ENCODE assay signal across 14 cellular contexts in the genomic region with DNA sequence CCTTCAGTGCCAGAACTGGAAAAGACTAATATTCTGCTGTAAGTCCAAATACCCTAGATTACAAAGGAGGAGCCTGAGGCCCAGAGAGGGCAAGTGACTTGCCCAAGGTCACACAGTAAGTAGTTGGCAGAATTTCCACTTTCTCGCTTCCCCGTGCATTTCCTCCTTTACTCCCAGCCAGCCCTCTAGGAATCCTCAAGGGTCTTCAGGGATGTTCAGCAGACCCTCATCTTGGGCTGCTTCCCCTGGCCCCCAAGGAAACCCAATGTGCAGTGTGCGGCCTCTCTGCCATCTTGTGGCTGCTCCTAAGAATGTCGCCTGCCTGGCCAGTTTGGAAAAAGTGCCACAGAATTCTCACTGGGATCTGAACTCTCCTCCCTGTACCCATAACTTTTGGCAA.
DNase-seq lines count a peak whose midpoint lies in the region; ATAC-seq, FAIRE-seq and TF ChIP-seq lines count a peak whose summit lies in the region.
"Had no signal": no experiment of that assay in that cellular context is flagged by ENCODE, and none has a peak within 500 bp of the region (broad histone marks: within the 10 kb centered on the region; RNA-seq: fewer than 3 reads in every experiment).

No MANE protein-coding gene starts in this region.

- DNase-seq in HepG2 (ENCODE audit: low spot score) (no peak), right lobe of liver (no peak), fibroblast of villous mesenchyme (ENCODE audit: low read depth) (no peak), upper lobe of right lung (no peak), aorta (no peak), SIG-M5 (lab: John Stamatoyannopoulos, UW) (no peak)
- DNase-seq: amygdala; effector memory CD8-positive, alpha-beta T cell; MG63; retina; stimulated activated CD4-positive, alpha-beta T cell treated with anti-CD3 and anti-CD28 coated beads, Interleukin-4, amount 100 ng/mL, for 24 hours; stimulated activated naive CD4-positive, alpha-beta T cell had no signal

- H3K27ac ChIP-seq in HepG2 (ENCODE audit: extremely low read length, insufficient read depth, low read length) (no peak overlapping the region), right lobe of liver (no peak overlapping the region), VCaP (no peak overlapping the region), upper lobe of right lung (no peak overlapping the region), aorta (ENCODE audit: low read depth in 1 of 2, low read length in 2 of 2) (no peak overlapping the region)

- TF ChIP-seq POLR2A in HepG2 (IDR thresholded peaks at IDR 0.05; ENCODE audit: insufficient read depth in 1 of 2, low read depth in 2 of 2, low read length in 2 of 2) (no peak), right lobe of liver (IDR thresholded peaks at IDR 0.05) (no peak)

- intact Hi-C loops in HepG2 (cut with micrococcal nuclease; ENCODE audit: unreplicated experiment) (no loop called here), right lobe of liver (cut with DNase I) (no loop called here), upper lobe of right lung (cut with DNase I) (no loop called here), aorta (cut with DNase I) (no loop called here)

- H4K20me1 ChIP-seq in HepG2 (ENCODE audit: insufficient read depth, low read length) = no peaks in the 10 kb centered on the region

- 44% methylated on average over 4 of the region's 4 CpGs for WGBS in HepG2 (ENCODE audit: low lambda C conversion rate)
- WGBS in right lobe of liver (ENCODE audit: insufficient coverage, low coverage, low lambda C conversion rate, missing lambda C conversion rate) = 90% methylated on average over 4 of the region's 4 CpGs
- 84 to 92% methylated on average over 4 of the region's 4 CpGs for WGBS in aorta, 2 donors

- H3K4me1 ChIP-seq in HepG2 (ENCODE audit: insufficient read depth, low read length) (peaks cover 8% of the 10 kb centered on the region), right lobe of liver (peaks cover 0 to 3% (median 0%) of the 10 kb centered on the region in 4 donors), upper lobe of right lung (peaks cover 6% of the 10 kb centered on the region), aorta (ENCODE audit: control insufficient read depth in 1 of 2, insufficient read depth in 2 of 2, low read length in 2 of 2) (no peaks in the 10 kb centered on the region)

- H3K27me3 ChIP-seq in HepG2 (ENCODE audit: control insufficient read depth in 1 of 2, insufficient read depth in 2 of 2, low read length in 2 of 2) (no peaks in the 10 kb centered on the region), right lobe of liver (no peaks in the 10 kb centered on the region), upper lobe of right lung (no peaks in the 10 kb centered on the region), aorta (ENCODE audit: control insufficient read depth in 1 of 2, insufficient read depth in 2 of 2, low read length in 1 of 2) (no peaks in the 10 kb centered on the region)
- H3K27me3 ChIP-seq: MG63 had no signal

- in situ Hi-C loops in HepG2 (cut with HindIII; ENCODE audit: extremely low pct_ligation_motif_present, low pct_unique_long_range_greater_than_20kb) = no loop called here

- POLR2A ChIA-PET in HepG2 (lab: Yijun Ruan, JAX) = no interaction called here

- H3K4me3 ChIP-seq in HepG2 (replicated peaks in 1 of 3; ENCODE audit: insufficient read depth in 1 of 3, low read depth in 2 of 3, low read length in 3 of 3) = no peak overlapping the region
- no peak overlapping the region for H3K4me3 ChIP-seq in right lobe of liver
- H3K4me3 ChIP-seq in fibroblast of villous mesenchyme (ENCODE audit: low read depth, low read length) = no peak overlapping the region
- no peak overlapping the region for H3K4me3 ChIP-seq in upper lobe of right lung
- H3K4me3 ChIP-seq in aorta (ENCODE audit: low read length in 2 of 2) = no peak overlapping the region
- H3K4me3 ChIP-seq: MG63 had no signal

- H3K9ac ChIP-seq in HepG2 (ENCODE audit: insufficient read depth, low read depth, low read length) = no peak overlapping the region

- no peak for TF ChIP-seq RAD21 in HepG2 (CRISPR knock-in tag; IDR thresholded peaks at IDR 0.05)

- H3K79me2 ChIP-seq in HepG2 (ENCODE audit: insufficient read depth, low read length) = no peaks in the 10 kb centered on the region

- H3K36me3 ChIP-seq in HepG2 (replicated peaks in 1 of 2; ENCODE audit: control insufficient read depth in 1 of 2, insufficient read depth in 2 of 2, low read length in 2 of 2) (no peaks in the 10 kb centered on the region), right lobe of liver (no peaks in the 10 kb centered on the region), upper lobe of right lung (no peaks in the 10 kb centered on the region), aorta (ENCODE audit: control insufficient read depth in 1 of 2, insufficient read depth in 2 of 2, low read length in 1 of 2) (no peaks in the 10 kb centered on the region)
- H3K36me3 ChIP-seq: MG63 had no signal

- FAIRE-seq in HepG2 (lab: Jason Lieb, UNC) = no peak

- TF ChIP-seq CTCF in HepG2 (CRISPR knock-in tag; IDR thresholded peaks at IDR 0.05) (no peak), right lobe of liver (IDR thresholded peaks at IDR 0.05) (no peak), VCaP (conservative IDR thresholded peaks at IDR 0.05) (peak; percentile 66; the same call in 1 of the 2 replicates), fibroblast of villous mesenchyme (IDR thresholded peaks at IDR 0.05; ENCODE audit: insufficient read depth, low read depth, low read length) (peak; percentile 36), upper lobe of right lung (IDR thresholded peaks at IDR 0.05) (peak; percentile 12)

- no peak overlapping the region for H2AFZ ChIP-seq in HepG2 (ENCODE audit: low read length)

- CTCF ChIA-PET in HepG2 (lab: Yijun Ruan, JAX; ENCODE audit: low intra/inter-chr PET ratio, low total read pairs) = no interaction called here

- ATAC-seq in HepG2 (no peak), right lobe of liver (no peak), upper lobe of right lung (no peak), aorta (ENCODE audit: low FRiP score) (no peak)
- no peak for ATAC-seq in activated CD4-positive, CD25-positive, alpha-beta regulatory T cell treated with anti-CD3 and anti-CD28 coated beads, Interleukin-2, amount 50 U/mL, for 24 hours
- ATAC-seq: effector memory CD8-positive, alpha-beta T cell had no signal

- H3K4me2 ChIP-seq in HepG2 (ENCODE audit: low read depth, low read length) = no peak overlapping the region

- no TSS peak for BruUV-seq in HepG2 (replicated peaks; lab: Mats Ljungman, UMichigan)

- TF ChIP-seq EP300 in HepG2 (IDR thresholded peaks at IDR 0.05; ENCODE audit: low read depth in 2 of 2, low read length in 2 of 2) (no peak), HepG2 (CRISPR knock-in tag; IDR thresholded peaks at IDR 0.05; ENCODE audit: borderline replicate concordance) (no peak)

- H3K9me3 ChIP-seq in HepG2 (ENCODE audit: low read length) = no peaks in the 10 kb centered on the region
- no peaks in the 10 kb centered on the region for H3K9me3 ChIP-seq in right lobe of liver
- H3K9me3 ChIP-seq in upper lobe of right lung = no peaks in the 10 kb centered on the region
- H3K9me3 ChIP-seq in aorta (ENCODE audit: control insufficient read depth, low read length) = no peaks in the 10 kb centered on the region
- H3K9me3 ChIP-seq: MG63 had no signal

TF ChIP-seq in HepG2, 621 proteins besides CTCF, POLR2A, EP300 and RAD21:
- TF ChIP-seq, protein P1, sequence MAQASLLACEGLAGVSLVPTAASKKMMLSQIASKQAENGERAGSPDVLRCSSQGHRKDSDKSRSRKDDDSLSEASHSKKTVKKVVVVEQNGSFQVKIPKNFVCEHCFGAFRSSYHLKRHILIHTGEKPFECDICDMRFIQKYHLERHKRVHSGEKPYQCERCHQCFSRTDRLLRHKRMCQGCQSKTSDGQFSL (CRISPR knock-in tag; IDR thresholded peaks at IDR 0.05) = no peak
- TF ChIP-seq ZNF768 (CRISPR knock-in tag; IDR thresholded peaks at IDR 0.05) (peak; percentile 92), STAG1 (CRISPR knock-in tag; IDR thresholded peaks at IDR 0.05) (peak; percentile 17; the same call in 1 of the 2 replicates)

Comparison
In these comparisons a context has a peak if more than half of its experiments do, and no peak if none do; other contexts are left out.
1. CTCF ChIP-seq: peak in VCaP (single experiment), fibroblast of villous mesenchyme (single experiment) and upper lobe of right lung (single experiment); none in HepG2 (single experiment) and right lobe of liver (0 of 4).